ENCODE assay signal across 1 cellular context in genomic region chr6:26024651-26025046, GRCh38.
TF ChIP-seq lines count a peak whose summit lies in the region.

No MANE protein-coding gene starts in this region.

TF ChIP-seq in H1, 55 proteins besides CTCF, POLR2A, EP300 and RAD21 (continued from another document):
- TF ChIP-seq KDM4A (IDR thresholded peaks at IDR 0.05; ENCODE audit: low read depth, low read length, severe bottlenecking) (no peak), POU5F1 (IDR thresholded peaks at IDR 0.05; ENCODE audit: low read depth, low read length) (no peak), RXRA (IDR thresholded peaks at IDR 0.05; ENCODE audit: insufficient read depth, low read depth, low read length) (no peak), GABPA (IDR thresholded peaks at IDR 0.05; ENCODE audit: borderline replicate concordance, insufficient read depth, low read length) (no peak), BRCA1 (IDR thresholded peaks at IDR 0.05; ENCODE audit: low read depth, low read length) (no peak), RNF2 (IDR thresholded peaks at IDR 0.05; ENCODE audit: borderline replicate concordance, low read depth, low read length, missing control alignments, poor library complexity, severe bottlenecking) (no peak), TCF12 (IDR thresholded peaks at IDR 0.05; ENCODE audit: low read depth, low read length) (no peak), USF2 (IDR thresholded peaks at IDR 0.05; ENCODE audit: low read length) (no peak), TAF1 (IDR thresholded peaks at IDR 0.05; ENCODE audit: low read depth, low read length) (no peak), RBBP5 (IDR thresholded peaks at IDR 0.05; ENCODE audit: borderline replicate concordance, low read depth, low read length) (no peak), KDM5A (IDR thresholded peaks at IDR 0.05; ENCODE audit: low read length) (no peak), HDAC2 (IDR thresholded peaks at IDR 0.05; ENCODE audit: borderline replicate concordance in 1 of 2, low read depth in 2 of 2, low read length in 2 of 2) (no peak)
TF ChIP-seq in H1: peak in this region for 0.
